Comparison of ENCODE assay signal across 25 cellular contexts in the genomic region with DNA sequence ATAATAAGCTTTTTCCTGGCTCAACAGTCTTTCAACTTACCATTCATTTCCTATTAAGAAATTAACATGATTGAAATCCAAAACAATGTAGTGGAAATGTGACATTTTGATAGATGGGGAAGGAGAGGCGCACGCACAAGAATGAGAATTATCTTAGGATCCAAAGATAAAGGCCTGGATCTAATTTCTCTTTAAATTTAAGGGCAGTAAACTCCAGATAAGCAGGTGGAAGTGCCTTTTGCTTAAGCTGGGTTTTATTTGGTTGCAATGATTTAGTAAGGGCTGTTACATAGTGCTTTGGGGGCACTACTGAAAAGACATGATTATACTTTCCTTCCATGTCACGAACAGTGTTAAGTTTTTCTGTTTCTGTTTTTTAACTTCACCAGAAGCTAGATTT.
"Had no signal": no experiment of that assay in that cellular context is flagged by ENCODE, and none has a peak within 500 bp of the region (broad histone marks: within the 10 kb centered on the region; RNA-seq: fewer than 3 reads in every experiment).

No MANE protein-coding gene starts in this region.

- H3K36me3 Mint-ChIP-seq: mesothelial cell of epicardium, naive B cell had no signal

- DNase-seq: colonic mucosa; cortex of kidney; dermis blood vessel endothelial cell; dorsolateral prefrontal cortex; effector CD4-positive, alpha-beta T cell; effector memory CD4-positive, alpha-beta T cell; erythroblast; esophagus squamous epithelium; foreskin fibroblast; foreskin melanocyte; gastrocnemius medialis; glutamatergic neuron; head of caudate nucleus; heart right ventricle; hippocampal formation; left cardiac atrium; left lung; left ventricle myocardium superior; lower lobe of right lung; mesenchymal stem cell; mucosa of descending colon; naive B cell had no signal

- H3K27me3 ChIP-seq: colonic mucosa, dorsolateral prefrontal cortex, esophagus squamous epithelium, gastrocnemius medialis, heart right ventricle, left lung had no signal

- H3K4me3 ChIP-seq: colonic mucosa, dorsolateral prefrontal cortex, esophagus squamous epithelium, gastrocnemius medialis, heart right ventricle, left lung, lower lobe of right lung, mucosa of descending colon had no signal

- H3K9me3 Mint-ChIP-seq: mesothelial cell of epicardium, naive B cell had no signal

- H3K9me3 ChIP-seq: colonic mucosa, esophagus squamous epithelium, gastrocnemius medialis, heart right ventricle, left lung, lower lobe of right lung, mucosa of descending colon had no signal

- H3K27ac Mint-ChIP-seq: mesothelial cell of epicardium had no signal

- ATAC-seq: esophagus mucosa, gastrocnemius medialis, heart right ventricle, left cardiac atrium, left lung, left ventricle myocardium superior, mucosa of descending colon had no signal

- H3K4me3 Mint-ChIP-seq: mesothelial cell of epicardium, naive B cell had no signal

- H3K4me1 ChIP-seq: colonic mucosa had no signal

- H3K36me3 ChIP-seq: colonic mucosa, esophagus squamous epithelium, gastrocnemius medialis, heart right ventricle, left lung, lower lobe of right lung had no signal

- H3K27ac ChIP-seq: colonic mucosa, dorsolateral prefrontal cortex, epithelial cell of prostate, esophagus squamous epithelium, gastrocnemius medialis, heart right ventricle, left lung, lower lobe of right lung had no signal
